In the genomic region with DNA sequence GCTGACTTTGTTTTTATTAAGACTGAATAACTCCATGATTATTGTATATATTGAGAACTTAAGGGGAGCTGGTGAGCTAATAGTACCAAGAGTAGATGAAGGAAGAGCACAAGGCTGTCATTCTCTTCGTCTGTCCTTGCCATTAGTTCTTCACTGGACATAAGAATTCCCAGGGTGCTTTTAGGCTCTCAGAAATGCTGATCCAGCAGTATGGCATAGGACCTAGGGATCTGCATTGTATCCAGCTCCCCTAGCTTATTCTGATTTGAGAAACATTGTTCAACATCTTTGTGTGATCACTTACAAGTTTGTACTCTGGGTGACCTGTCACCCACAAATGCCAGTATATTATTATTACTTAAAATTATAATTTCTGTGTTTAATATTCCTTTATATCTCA, we compare ENCODE assay signal across 20 cellular contexts. TPM values are rescaled to one million over a fixed set of nuclear protein-coding genes. Genes with fewer than 3 reads are reported as not detected.
DNase-seq lines count a peak whose midpoint lies in the region; ATAC-seq, FAIRE-seq and TF ChIP-seq lines count a peak whose summit lies in the region.
"Had no signal": no experiment of that assay in that cellular context is flagged by ENCODE, and none has a peak within 500 bp of the region (broad histone marks: within the 10 kb centered on the region; RNA-seq: fewer than 3 reads in every experiment).

No MANE protein-coding gene starts in this region.

- CTCF ChIA-PET in A549 (lab: Yijun Ruan, JAX): no interaction called here
- CTCF ChIA-PET in IMR-90 (lab: Yijun Ruan, JAX): no interaction called here
- CTCF ChIA-PET in H1 (lab: Charles Lee; ENCODE audit: partially characterized antibody): interaction anchor here (0.6 to 1.4 kb wide), 2 partner anchors 27 to 1203 kb away, joined by 3 to 4 read pairs; no protein-coding TSS in a partner anchor

- no peak for TF ChIP-seq CTCF in A549 (IDR thresholded peaks at IDR 0.05)
- no peak for TF ChIP-seq CTCF in IMR-90 (conservative IDR thresholded peaks at IDR 0.05; ENCODE audit: low read depth, low read length)
- no peak for TF ChIP-seq CTCF in H1 (IDR thresholded peaks at IDR 0.05; ENCODE audit: control extremely low read depth in 1 of 3, insufficient read depth in 1 of 3, low read depth in 1 of 3, low read length in 3 of 3)
- TF ChIP-seq CTCF in uterus (IDR thresholded peaks at IDR 0.05): no peak

- H2BK15ac ChIP-seq in IMR-90 (ENCODE audit: low read depth, low read length): no peak overlapping the region
- no peak overlapping the region for H2BK15ac ChIP-seq in H1 (ENCODE audit: low read length)

- H2BK12ac ChIP-seq in H1 (ENCODE audit: low read depth, low read length): no peak overlapping the region

- H4K5ac ChIP-seq in IMR-90 (ENCODE audit: low read depth, low read length): no peak overlapping the region
- H4K5ac ChIP-seq in H1 (ENCODE audit: insufficient read length, low read depth, low read length): no peak overlapping the region

- H4K20me1 ChIP-seq in IMR-90 (ENCODE audit: insufficient read depth, low read length) (no peaks in the 10 kb centered on the region), H1 (replicated peaks in 1 of 2; ENCODE audit: control insufficient read depth in 1 of 2, insufficient read depth in 2 of 2, low read length in 2 of 2) (no peaks in the 10 kb centered on the region)
- H4K20me1 ChIP-seq: BLaER1 treated with 17β-estradiol and CSF1 and Interleukin-3, amounts not matched to agents 10 nM and 100 nM had no signal

- H4K91ac ChIP-seq in IMR-90 (ENCODE audit: insufficient read depth, low read depth, low read length): no peak overlapping the region
- H4K91ac ChIP-seq in H1 (replicated peaks; ENCODE audit: insufficient read length, low read length): no peak overlapping the region

- dilution Hi-C loops in IMR-90 (cut with HindIII; ENCODE audit: low sequenced_read_pairs, unreplicated experiment): no loop called here

- no peak for TF ChIP-seq RAD21 in A549 (conservative IDR thresholded peaks at IDR 0.05 in 1 of 2, IDR thresholded peaks at IDR 0.05 in 1 of 2)
- no peak for TF ChIP-seq RAD21 in IMR-90 (IDR thresholded peaks at IDR 0.05; ENCODE audit: low read length)
- TF ChIP-seq RAD21 in H1 (IDR thresholded peaks at IDR 0.05 in 1 of 2, conservative IDR thresholded peaks at IDR 0.05 in 1 of 2; ENCODE audit: low read depth in 2 of 2, low read length in 2 of 2): no peak

- H3K27me3 ChIP-seq in IMR-90 (ENCODE audit: control insufficient read depth, insufficient read depth, low read length): no peaks in the 10 kb centered on the region
- no peaks in the 10 kb centered on the region for H3K27me3 ChIP-seq in H1 (replicated peaks in 1 of 4; ENCODE audit: control insufficient read depth in 3 of 4, extremely low read depth in 1 of 4, insufficient read depth in 3 of 4, low read length in 3 of 4)
- H3K27me3 ChIP-seq in uterus: no peaks in the 10 kb centered on the region
- H3K27me3 ChIP-seq: BLaER1 treated with 17β-estradiol and CSF1 and Interleukin-3, amounts not matched to agents 10 nM and 100 nM had no signal

- peaks cover 3 to 5% of the 10 kb centered on the region in 2 experiments; a peak in 2 of 4 replicates for H3K79me1 ChIP-seq in IMR-90 (ENCODE audit: low read depth in 1 of 2, low read length in 2 of 2)
- no peaks in the 10 kb centered on the region for H3K79me1 ChIP-seq in H1 (ENCODE audit: low read depth, low read length)

- ATAC-seq in A549: no peak
- ATAC-seq in IMR-90 (ENCODE audit: low read depth): no peak
- no peak for ATAC-seq in HG03025 (IDR thresholded peaks at IDR 0.05; ENCODE audit: low FRiP score, unreplicated experiment)
- ATAC-seq: CD8-positive, alpha-beta T cell had no signal

- H3K4me1 ChIP-seq in A549: no peaks in the 10 kb centered on the region
- H3K4me1 ChIP-seq in IMR-90 (ENCODE audit: control insufficient read depth, insufficient read depth, low read length): no peaks in the 10 kb centered on the region
- no peaks in the 10 kb centered on the region for H3K4me1 ChIP-seq in H1 (replicated peaks in 1 of 4; ENCODE audit: control insufficient read depth in 3 of 4, insufficient read depth in 4 of 4, low read length in 3 of 4)
- no peaks in the 10 kb centered on the region for H3K4me1 ChIP-seq in uterus
- H3K4me1 ChIP-seq: Caco-2 had no signal

- H3K9me1 ChIP-seq in IMR-90 (ENCODE audit: insufficient read depth, low read length): peaks cover 5% of the 10 kb centered on the region

- in situ Hi-C loops in IMR-90 (cut with MboI; ENCODE audit: low sequenced_read_pairs): no loop called here

- H2BK20ac ChIP-seq in IMR-90 (ENCODE audit: low read depth, low read length) (no peak overlapping the region), H1 (ENCODE audit: low read length) (no peak overlapping the region)

- H2AK5ac ChIP-seq in IMR-90 (ENCODE audit: low read depth, low read length) (no peak overlapping the region), H1 (ENCODE audit: low read depth, low read length) (no peak overlapping the region)

- BruUV-seq in IMR-90 (replicated peaks; lab: Mats Ljungman, UMichigan): no TSS peak

- H2BK120ac ChIP-seq in IMR-90 (ENCODE audit: low read depth, low read length): no peak overlapping the region
- H2BK120ac ChIP-seq in H1 (replicated peaks; ENCODE audit: low read depth, low read length): no peak overlapping the region

- H3K56ac ChIP-seq in IMR-90 (ENCODE audit: extremely low read depth, insufficient read depth, low read length): no peak overlapping the region
- no peak overlapping the region for H3K56ac ChIP-seq in H1 (replicated peaks; ENCODE audit: insufficient read length, low read depth, low read length)

- FAIRE-seq in A549 (lab: Jason Lieb, UNC) (no peak), H1 (lab: Jason Lieb, UNC) (no peak)
- FAIRE-seq: A204.1, D721Med, G401.6, GM19239 had no signal

- H3K9ac ChIP-seq in IMR-90 (ENCODE audit: low read depth, low read length): no peak overlapping the region
- H3K9ac ChIP-seq in H1 (replicated peaks in 1 of 4; ENCODE audit: extremely low read depth in 1 of 4, low read depth in 3 of 4, low read length in 3 of 4): no peak overlapping the region
- H3K9ac ChIP-seq: BLaER1 treated with 17β-estradiol and CSF1 and Interleukin-3, amounts not matched to agents 10 nM and 100 nM had no signal

- H3K4ac ChIP-seq in IMR-90 (ENCODE audit: low read depth, low read length): no peak overlapping the region
- no peak overlapping the region for H3K4ac ChIP-seq in H1 (replicated peaks; ENCODE audit: insufficient read length, low read depth, low read length)

- H3K79me2 ChIP-seq in H1 (ENCODE audit: control insufficient read depth in 1 of 2, insufficient read depth in 2 of 2, low read length in 2 of 2): no peaks in the 10 kb centered on the region

- no peak for DNase-seq in A549 (ENCODE audit: low read depth in 1 of 2, low spot score in 1 of 2)
- DNase-seq in IMR-90: no peak
- no peak for DNase-seq in H1 (ENCODE audit: low read depth in 1 of 2, low spot score in 2 of 2)
- no peak for DNase-seq in uterus
- DNase-seq in SHP77 treated with DMSO at 0.1 percent for 48 hours (lab: John Stamatoyannopoulos, UW): no peak
- DNase-seq: 8988T; AML-193; Caco-2; Calu3; CD4-positive, alpha-beta T cell; CD8-positive, alpha-beta T cell; DMS79 treated with DMSO at 0.1 percent for 48 hours; GF-D8 had no signal

- H2BK5ac ChIP-seq in IMR-90 (ENCODE audit: low read depth, low read length, poor library complexity, severe bottlenecking) (no peak overlapping the region), H1 (ENCODE audit: low read depth, low read length) (no peak overlapping the region)

- H3K23me2 ChIP-seq in H1 (ENCODE audit: low read depth, low read length): no peaks in the 10 kb centered on the region; the same call in 1 of the 2 replicates

- H2AFZ ChIP-seq in IMR-90 (replicated peaks; ENCODE audit: low read length, poor library complexity) (no peak overlapping the region), H1 (ENCODE audit: low read length) (no peak overlapping the region)

- H3K23ac ChIP-seq in IMR-90 (ENCODE audit: low read depth, low read length) (no peak overlapping the region), H1 (ENCODE audit: insufficient read length) (no peak overlapping the region)

- intact Hi-C loops in IMR-90 (cut with micrococcal nuclease) (no loop called here), uterus (cut with DNase I; ENCODE audit: low total_unique reads) (no loop called here)

- 70% methylated on average over 1 of the region's 1 CpG for WGBS in A549 (ENCODE audit: missing lambda C conversion rate)
- WGBS in IMR-90 (ENCODE audit: extremely low coverage in 2 of 2, insufficient read length in 1 of 2), 2 experiments: 100% methylated on average over 1 of the region's 1 CpG; no CpG with 5 or more reads in 1 of the 2 experiments
- 53% methylated on average over 1 of the region's 1 CpG; no CpG with 5 or more reads in 1 of the 2 experiments for WGBS in H1 (ENCODE audit: extremely low coverage in 1 of 2, insufficient coverage in 1 of 2, insufficient read length in 1 of 2, insufficient replicate concordance in 2 of 2, low coverage in 1 of 2, low lambda C conversion rate in 2 of 2, missing lambda C conversion rate in 1 of 2), 2 experiments

- H3K18ac ChIP-seq in IMR-90 (ENCODE audit: low read depth, low read length): no peak overlapping the region
- H3K18ac ChIP-seq in H1 (ENCODE audit: extremely low read depth, low read length): no peak overlapping the region

- H3K4me3 ChIP-seq in A549: no peak overlapping the region
- no peak overlapping the region for H3K4me3 ChIP-seq in IMR-90 (ENCODE audit: insufficient read depth, low read depth, low read length)
- H3K4me3 ChIP-seq in H1 (ENCODE audit: extremely low read depth in 1 of 4, insufficient read depth in 2 of 4, low read depth in 3 of 4, low read length in 4 of 4): no peak overlapping the region
- no peak overlapping the region for H3K4me3 ChIP-seq in uterus
- H3K4me3 ChIP-seq: BLaER1 treated with 17β-estradiol and CSF1 and Interleukin-3, amounts not matched to agents 10 nM and 100 nM had no signal

- TF ChIP-seq POLR2A in A549 (IDR thresholded peaks at IDR 0.05; ENCODE audit: low read length) (no peak), IMR-90 (IDR thresholded peaks at IDR 0.05; ENCODE audit: low read depth, low read length) (no peak), H1 (IDR thresholded peaks at IDR 0.05; ENCODE audit: control extremely low read depth in 1 of 2, low read depth in 2 of 2, low read length in 2 of 2) (no peak), uterus (IDR thresholded peaks at IDR 0.05) (no peak)

- no peak for TF ChIP-seq EP300 in A549 (IDR thresholded peaks at IDR 0.05)
- TF ChIP-seq EP300 in H1 (IDR thresholded peaks at IDR 0.05; ENCODE audit: borderline replicate concordance in 1 of 2, low read depth in 2 of 2, low read length in 2 of 2): no peak

- H2AK9ac ChIP-seq in IMR-90 (replicated peaks; ENCODE audit: low read depth, low read length, poor library complexity): no peak overlapping the region

- H4K8ac ChIP-seq in IMR-90 (ENCODE audit: low read depth in 2 of 2, low read length in 2 of 2) (no peak overlapping the region), H1 (ENCODE audit: extremely low read depth, insufficient read depth, low read length) (no peak overlapping the region)

- peaks cover 7% of the 10 kb centered on the region for H3K36me3 ChIP-seq in IMR-90 (ENCODE audit: control insufficient read depth, insufficient read depth, low read length)
- peaks cover 0 to 3% (median 1%) of the 10 kb centered on the region in 4 experiments; a peak in 1 of 8 replicates for H3K36me3 ChIP-seq in H1 (ENCODE audit: control insufficient read depth in 2 of 4, insufficient read depth in 4 of 4, low read length in 3 of 4)
- H3K36me3 ChIP-seq in uterus: no peaks in the 10 kb centered on the region

- H3K14ac ChIP-seq in IMR-90 (replicated peaks; ENCODE audit: low read depth, low read length) (no peak overlapping the region), H1 (ENCODE audit: insufficient read length) (no peak overlapping the region)

- H3K9me3 ChIP-seq in A549 (no peaks in the 10 kb centered on the region), IMR-90 (ENCODE audit: control insufficient read depth, insufficient read depth, low read length) (no peaks in the 10 kb centered on the region), H1 (ENCODE audit: insufficient read depth in 2 of 2, low read depth in 1 of 2, low read length in 1 of 2) (no peaks in the 10 kb centered on the region), uterus (no peaks in the 10 kb centered on the region)
- H3K9me3 ChIP-seq: Caco-2 had no signal

- H3K4me2 ChIP-seq in A549: no peak overlapping the region
- H3K4me2 ChIP-seq in IMR-90 (ENCODE audit: low read depth, low read length): no peak overlapping the region
- no peak overlapping the region for H3K4me2 ChIP-seq in H1 (ENCODE audit: insufficient read depth in 1 of 2, low read depth in 2 of 2, low read length in 2 of 2)
- H3K4me2 ChIP-seq: BLaER1 treated with 17β-estradiol and CSF1 and Interleukin-3, amounts not matched to agents 10 nM and 100 nM had no signal

- POLR2A ChIA-PET in A549 (lab: Yijun Ruan, JAX) (no interaction called here), IMR-90 (lab: Charles Lee; ENCODE audit: unreplicated experiment) (no interaction called here), H1 (lab: Charles Lee; ENCODE audit: partially characterized antibody) (no interaction called here)

- H3K27ac ChIP-seq in A549 (no peak overlapping the region), IMR-90 (ENCODE audit: insufficient read depth, low read length) (no peak overlapping the region), H1 (ENCODE audit: low read depth, low read length) (no peak overlapping the region), uterus (no peak overlapping the region)
- H3K27ac ChIP-seq: BLaER1 treated with 17β-estradiol and CSF1 and Interleukin-3, amounts not matched to agents 10 nM and 100 nM; C4-2B had no signal

RNA-seq across cellular contexts. Expression of a gene that starts 47.6 kb away (rescaled TPM):
- 14.0 and 24.0 TPM in 2 replicates for polyA plus RNA-seq in A549 (2011; rRNA removed)
- polyA plus RNA-seq in A549 (2012; cell fraction: cytosol; rRNA removed): 5.6 and 5.8 TPM in 2 replicates
- polyA plus RNA-seq in A549 (2012; cell fraction: nucleus; rRNA removed): 5.5 and 5.6 TPM in 2 replicates
- 17.0 to 20.9 TPM (median 17.4 TPM) in 3 replicates for polyA plus RNA-seq in A549 (2017; fragmentation: RNase III; extraction: RNeasy Plus Mini Kit Qiagen cat#74134 plus additional on column Dnase treatment)
- 5.4 and 5.6 TPM in 2 replicates for polyA minus RNA-seq in A549 (2011; rRNA and poly(A)+ RNA removed)
- total RNA-seq in IMR-90 (2012; rRNA removed): 6.5 and 16.1 TPM in 2 replicates
- polyA plus RNA-seq in IMR-90 (2012; rRNA removed): 8.8 and 9.1 TPM in 2 replicates
- 2.5 and 4.2 TPM in 2 replicates for polyA plus RNA-seq in IMR-90 (2012; cell fraction: cytosol; rRNA removed)
- 3.7 and 5.7 TPM in 2 replicates for polyA plus RNA-seq in IMR-90 (2012; cell fraction: nucleus; rRNA removed; ENCODE audit: low replicate concordance)
- total RNA-seq in H1 (2021; fragmentation: NEBNext Ultra II Directional; extraction: Animal tissue kit (Norgen Biotek cat#: 25700)): 15.5 and 18.2 TPM in 2 replicates
- 4.5 and 5.3 TPM in 2 replicates for polyA plus RNA-seq in H1 (2011; rRNA removed)
- 11.4 TPM for polyA plus RNA-seq in H1 (2011; cell fraction: cytosol; rRNA removed)
- polyA plus RNA-seq in H1 (2011; cell fraction: nucleus; rRNA removed): 16.1 TPM
- 12.9 to 18.9 TPM (median 15.6 TPM) in 4 replicates for polyA plus RNA-seq in H1 (2012, experiment 1 of 2)
- polyA plus RNA-seq in H1 (2012, experiment 2 of 2): 1.0 TPM
- polyA plus RNA-seq in H1 (2013, experiment 1 of 2): 19.9 TPM
- polyA plus RNA-seq in H1 (2013, experiment 2 of 2): 20.7 TPM
- 3.9 and 11.1 TPM in 2 replicates for polyA minus RNA-seq in H1 (2011; rRNA and poly(A)+ RNA removed)
- 10.1 TPM for polyA minus RNA-seq in H1 (2011; cell fraction: cytosol; rRNA and poly(A)+ RNA removed)
- 35.0 TPM for polyA minus RNA-seq in H1 (2011; cell fraction: nucleus; rRNA and poly(A)+ RNA removed)
- 10 to 100 TPM in 3 of 4 donors, 1 to 10 TPM in 1; 5.9 to 25.5 (median 16.5) TPM for total RNA-seq in uterus

RNA-seq across cellular contexts. Expression of a gene that starts 47.7 kb away (rescaled TPM):
- 92.0 and 109 TPM in 2 replicates for polyA plus RNA-seq in A549 (2011; rRNA removed)
- 28.2 and 31.2 TPM in 2 replicates for polyA plus RNA-seq in A549 (2012; cell fraction: cytosol; rRNA removed)
- 6.2 and 9.5 TPM in 2 replicates for polyA plus RNA-seq in A549 (2012; cell fraction: nucleus; rRNA removed)
- polyA plus RNA-seq in A549 (2017; fragmentation: RNase III; extraction: RNeasy Plus Mini Kit Qiagen cat#74134 plus additional on column Dnase treatment): 50.3 to 51.2 TPM (median 50.3 TPM) in 3 replicates
- 12.9 and 14.3 TPM in 2 replicates for polyA minus RNA-seq in A549 (2011; rRNA and poly(A)+ RNA removed)
- 43.4 and 82.8 TPM in 2 replicates for total RNA-seq in IMR-90 (2012; rRNA removed)
- polyA plus RNA-seq in IMR-90 (2012; rRNA removed): 56.5 and 62.9 TPM in 2 replicates
- polyA plus RNA-seq in IMR-90 (2012; cell fraction: cytosol; rRNA removed): 9.9 and 21.7 TPM in 2 replicates
- polyA plus RNA-seq in IMR-90 (2012; cell fraction: nucleus; rRNA removed; ENCODE audit: low replicate concordance): 2.4 and 19.8 TPM in 2 replicates
- 31.0 and 34.0 TPM in 2 replicates for total RNA-seq in H1 (2021; fragmentation: NEBNext Ultra II Directional; extraction: Animal tissue kit (Norgen Biotek cat#: 25700))
- polyA plus RNA-seq in H1 (2011; rRNA removed): 17.0 and 33.3 TPM in 2 replicates
- 43.8 TPM for polyA plus RNA-seq in H1 (2011; cell fraction: cytosol; rRNA removed)
- 4.2 TPM for polyA plus RNA-seq in H1 (2011; cell fraction: nucleus; rRNA removed)
- polyA plus RNA-seq in H1 (2012, experiment 1 of 2): 30.0 to 63.3 TPM (median 32.0 TPM) in 4 replicates
- polyA plus RNA-seq in H1 (2012, experiment 2 of 2): 8.1 TPM
- 20.6 TPM for polyA plus RNA-seq in H1 (2013, experiment 1 of 2)
- 22.3 TPM for polyA plus RNA-seq in H1 (2013, experiment 2 of 2)
- 13.7 and 16.9 TPM in 2 replicates for polyA minus RNA-seq in H1 (2011; rRNA and poly(A)+ RNA removed)
- 7.8 TPM for polyA minus RNA-seq in H1 (2011; cell fraction: cytosol; rRNA and poly(A)+ RNA removed)
- polyA minus RNA-seq in H1 (2011; cell fraction: nucleus; rRNA and poly(A)+ RNA removed): 9.8 TPM
- 10 to 100 TPM; 17.6 to 64.8 (median 51.7) TPM for total RNA-seq in uterus
